ENCODE assay signal across 8 cellular contexts in genomic region chr6:20402181-20403079, GRCh38. TPM values are rescaled to one million over a fixed set of nuclear protein-coding genes. Genes with fewer than 3 reads are reported as not detected.
DNase-seq lines count a peak whose midpoint lies in the region; ATAC-seq lines count a peak whose summit lies in the region.

No MANE protein-coding gene starts in this region.

- H3K4me3 ChIP-seq in mesenchymal stem cell (ENCODE audit: insufficient read depth in 1 of 2, low read depth in 1 of 2, low read length in 2 of 2): peak overlapping the region; percentile 77 to 83

- H3K27me3 ChIP-seq in mesenchymal stem cell (ENCODE audit: control insufficient read depth in 1 of 2, insufficient read depth in 1 of 2, low read length in 2 of 2): peaks cover 0 to 4% of the 10 kb centered on the region in 2 experiments

- H3K79me1 ChIP-seq in mesenchymal stem cell (replicated peaks; ENCODE audit: low read length, poor library complexity, severe bottlenecking): peaks cover 1% of the 10 kb centered on the region

- H2BK15ac ChIP-seq in mesenchymal stem cell (ENCODE audit: low read depth, poor library complexity, severe bottlenecking): peak overlapping the region; percentile 93

- H3K4ac ChIP-seq in mesenchymal stem cell (ENCODE audit: low read depth in 1 of 2, low read length in 2 of 2): peak overlapping the region; percentile 87 to 95

- H3K4me1 ChIP-seq in mesenchymal stem cell (ENCODE audit: control insufficient read depth, insufficient read depth, low read depth, low read length): peaks cover 3% of the 10 kb centered on the region

- peak overlapping the region; percentile 100 for H2BK120ac ChIP-seq in mesenchymal stem cell (ENCODE audit: low read depth, low read length)

- H2BK12ac ChIP-seq in mesenchymal stem cell (ENCODE audit: low read length in 2 of 2): peak overlapping the region in 1 of 2 experiments; percentile 39

- H3K18ac ChIP-seq in mesenchymal stem cell (ENCODE audit: low read depth in 1 of 2, low read length in 2 of 2): peak overlapping the region; percentile 97 to 99

- H2BK5ac ChIP-seq in mesenchymal stem cell (ENCODE audit: low read depth, low read length, poor library complexity, severe bottlenecking): peak overlapping the region; percentile 95

- peak overlapping the region; percentile 98 for H4K91ac ChIP-seq in mesenchymal stem cell (ENCODE audit: low read length)

- H3K9ac ChIP-seq in mesenchymal stem cell (ENCODE audit: low read length): peak overlapping the region; percentile 81

- peak overlapping the region; percentile 62 for H2AFZ ChIP-seq in mesenchymal stem cell (ENCODE audit: low read depth, low read length)

- H3K23ac ChIP-seq in mesenchymal stem cell (ENCODE audit: low read length in 2 of 2): peak overlapping the region; percentile 60 to 98

- H4K8ac ChIP-seq in mesenchymal stem cell (ENCODE audit: low read length): peak overlapping the region; percentile 89

- H3K27ac ChIP-seq in mesenchymal stem cell (ENCODE audit: low read length, poor library complexity, severe bottlenecking): peak overlapping the region; percentile 73

- H3K36me3 ChIP-seq in mesenchymal stem cell (ENCODE audit: control insufficient read depth in 1 of 2, insufficient read depth in 2 of 2, low read depth in 1 of 2, low read length in 2 of 2): peaks cover 3 to 4% of the 10 kb centered on the region in 2 experiments

- H3K14ac ChIP-seq in mesenchymal stem cell (ENCODE audit: low read length in 2 of 2): peak overlapping the region in 1 of 2 experiments; percentile 91

- no peaks in the 10 kb centered on the region for H3K9me3 ChIP-seq in mesenchymal stem cell (ENCODE audit: control insufficient read depth, low read length)

- H3K4me2 ChIP-seq in mesenchymal stem cell (ENCODE audit: low read length, poor library complexity, severe bottlenecking): peak overlapping the region; percentile 97

- no peak for ATAC-seq in HG02938 (IDR thresholded peaks at IDR 0.05; ENCODE audit: unreplicated experiment)

- no peak overlapping the region for H2AK5ac ChIP-seq in mesenchymal stem cell (ENCODE audit: low read length, severe bottlenecking)

- DNase-seq in SIG-M5 treated with dmso at 0.1 percent for 504 hours (lab: John Stamatoyannopoulos, UW; ENCODE audit: unreplicated experiment): peak; percentile 74
- no peak for DNase-seq in SIG-M5 (lab: John Stamatoyannopoulos, UW)
- DNase-seq in NCI-H226: peak; percentile 31
- DNase-seq in activated CD4-positive, alpha-beta T cell treated with anti-CD3 and anti-CD28 coated beads, Interleukin-2, amount 50 U/mL, for 24 hours (ENCODE audit: low read depth in 1 of 2, low spot score in 1 of 2): peak; percentile 33 to 49
- DNase-seq in effector CD4-positive, alpha-beta T cell: peak; percentile 16
- DNase-seq in mesenchymal stem cell: peak; percentile 57
- DNase-seq in stimulated activated CD8-positive, alpha-beta memory T cell treated with anti-CD3 and anti-CD28 coated beads, Interleukin-2, amount 100 ng/mL, for 48 hours (ENCODE audit: low read depth in 2 of 2): peak; percentile 11 to 20

- WGBS in mesenchymal stem cell: 1% methylated on average over 45 of the region's 83 CpGs

RNA-seq across cellular contexts. Expression of gene E2F3, which starts 0.8 kb away (rescaled TPM):
- polyA plus RNA-seq in mesenchymal stem cell (2013, experiment 1 of 2): 17.5 TPM
- polyA plus RNA-seq in mesenchymal stem cell (2013, experiment 2 of 2): 17.7 TPM
